11 cellular contexts compared by ENCODE assay signal in the genomic region with DNA sequence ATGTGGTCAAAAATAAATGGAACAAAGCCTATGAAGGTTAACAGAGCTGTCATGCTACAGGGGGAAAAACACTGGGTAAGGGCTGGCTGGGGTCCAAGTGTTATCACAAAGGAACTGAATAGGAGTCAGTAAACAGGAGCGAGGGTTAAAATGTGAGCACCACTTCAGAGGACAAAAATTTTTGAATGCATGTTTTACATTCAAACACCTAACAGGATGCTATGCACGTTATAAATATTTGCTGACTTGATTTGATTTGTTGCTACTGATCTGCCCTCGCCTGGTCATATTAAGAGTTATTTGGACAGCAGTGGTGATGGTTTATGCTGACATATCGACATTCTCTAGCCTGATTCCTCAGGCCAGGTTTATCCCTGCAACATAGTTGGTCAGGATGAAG. TPM values are rescaled to one million over a fixed set of nuclear protein-coding genes. Genes with fewer than 3 reads are reported as not detected.
DNase-seq lines count a peak whose midpoint lies in the region; ATAC-seq and TF ChIP-seq lines count a peak whose summit lies in the region.
"Had no signal": no experiment of that assay in that cellular context is flagged by ENCODE, and none has a peak within 500 bp of the region (broad histone marks: within the 10 kb centered on the region; RNA-seq: fewer than 3 reads in every experiment).

No MANE protein-coding gene starts in this region.

- TF ChIP-seq POLR2A in adrenal gland (IDR thresholded peaks at IDR 0.05) = no peak

- H3K36me3 ChIP-seq in adrenal gland (replicated peaks in 1 of 2) = no peaks in the 10 kb centered on the region
- H3K36me3 ChIP-seq: suprapubic skin had no signal

- DNase-seq in NCI-H2081 (lab: John Stamatoyannopoulos, UW) (peak; percentile 41 to 72), NCI-H2081 treated with DMSO at 0.1 percent for 48 hours (lab: John Stamatoyannopoulos, UW) (no peak), NCI-H345 (lab: John Stamatoyannopoulos, UW) (peak; percentile 89), adrenal gland (peak in 5 of 7 donors; percentile 36 to 61 (median 49)), pons (ENCODE audit: low spot score) (peak; percentile 17), epidermal melanocyte (ENCODE audit: insufficient read length, low spot score) (no peak)
- DNase-seq: activated CD4-positive, alpha-beta T cell treated with anti-CD3 and anti-CD28 coated beads for 48 hours; nucleus accumbens had no signal

- ATAC-seq in HG03457 (IDR thresholded peaks at IDR 0.05; ENCODE audit: unreplicated experiment) (no peak), HG03159 (IDR thresholded peaks at IDR 0.05; ENCODE audit: unreplicated experiment) (no peak)

- H3K4me3 ChIP-seq in adrenal gland = no peak overlapping the region
- H3K4me3 ChIP-seq: suprapubic skin had no signal

- no peak overlapping the region for H3K27ac ChIP-seq in adrenal gland
- H3K27ac ChIP-seq: suprapubic skin had no signal

- WGBS in adrenal gland, 4 donors = 54 to 60% (median 58%) methylated on average over 4 of the region's 4 CpGs

- H3K4me1 ChIP-seq in adrenal gland (replicated peaks in 1 of 2) = no peaks in the 10 kb centered on the region

- no peaks in the 10 kb centered on the region for H3K9me3 ChIP-seq in adrenal gland (replicated peaks in 1 of 3)
- H3K9me3 ChIP-seq: suprapubic skin had no signal

- no peak for TF ChIP-seq CTCF in adrenal gland (IDR thresholded peaks at IDR 0.05)

- intact Hi-C loops in adrenal gland (cut with DNase I) = no loop called here

- H3K27me3 ChIP-seq in adrenal gland = no peaks in the 10 kb centered on the region
- H3K27me3 ChIP-seq: suprapubic skin had no signal

RNA-seq across cellular contexts. Expression of a gene that starts 7.4 kb away (rescaled TPM):
- 100 to 1,000 TPM in 7 of 8 donors, 10 to 100 TPM in 1; 98.0 to 198 (median 154) TPM for total RNA-seq in adrenal gland
- 100 to 1,000 TPM in 1 of 3 donors, 10 to 100 TPM in 2; 60.4 to 195 (median 73.8) TPM for polyA plus RNA-seq in adrenal gland

Comparison
In these comparisons a context has a peak if more than half of its experiments do, and no peak if none do; other contexts are left out.
1. DNase-seq: peak in NCI-H2081 (2 of 2), NCI-H345 (single experiment), adrenal gland (5 of 7) and pons (single experiment); none in NCI-H2081 treated with DMSO at 0.1 percent for 48 hours (single experiment) and epidermal melanocyte (single experiment).